1 cellular context compared by ENCODE assay signal in genomic region chr4:83013420-83013867, GRCh38.
TF ChIP-seq lines count a peak whose summit lies in the region.

No MANE protein-coding gene starts in this region.

TF ChIP-seq in A549, 52 proteins besides CTCF, POLR2A, EP300 and RAD21 (continued from another document):
- no peak for TF ChIP-seq BCL3 (IDR thresholded peaks at IDR 0.05)
- TF ChIP-seq NFE2L2 (conservative IDR thresholded peaks at IDR 0.05; ENCODE audit: low read length), result no peak
- TF ChIP-seq SMC3 (IDR thresholded peaks at IDR 0.05), result no peak
- TF ChIP-seq HDAC2 (IDR thresholded peaks at IDR 0.05), result no peak
